In the genomic region with DNA sequence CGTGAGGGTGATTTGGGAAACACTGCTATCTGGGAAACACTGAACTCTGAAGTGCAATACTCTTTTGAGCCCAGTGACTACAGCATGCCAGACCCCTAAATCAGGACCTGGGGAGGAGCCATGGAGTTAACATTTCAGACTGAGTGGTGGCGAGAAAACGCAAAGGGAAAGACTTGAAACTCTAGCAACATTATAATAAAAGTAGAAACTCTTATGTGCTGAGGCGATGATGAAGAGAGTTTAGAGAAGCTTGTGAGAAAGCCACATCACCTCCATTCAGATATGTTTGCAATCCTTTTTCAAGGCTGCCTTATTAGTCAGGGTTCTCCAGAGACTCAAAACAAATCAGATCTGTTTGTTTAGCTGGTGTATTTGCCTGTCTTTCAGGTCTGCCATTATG, we compare ENCODE assay signal across 13 cellular contexts. TPM values are rescaled to one million over a fixed set of nuclear protein-coding genes. Genes with fewer than 3 reads are reported as not detected.
DNase-seq lines count a peak whose midpoint lies in the region; ATAC-seq and TF ChIP-seq lines count a peak whose summit lies in the region.
"Had no signal": no experiment of that assay in that cellular context is flagged by ENCODE, and none has a peak within 500 bp of the region (broad histone marks: within the 10 kb centered on the region; RNA-seq: fewer than 3 reads in every experiment).

No MANE protein-coding gene starts in this region.

- no peak overlapping the region for H2BK15ac ChIP-seq in mesenchymal stem cell (ENCODE audit: low read depth, poor library complexity, severe bottlenecking)

- H3K9me3 ChIP-seq in SK-N-SH = no peaks in the 10 kb centered on the region
- no peaks in the 10 kb centered on the region for H3K9me3 ChIP-seq in OCI-LY3 (ENCODE audit: insufficient read depth, low read length)
- no peaks in the 10 kb centered on the region for H3K9me3 ChIP-seq in mesenchymal stem cell (ENCODE audit: control insufficient read depth, low read length)
- H3K9me3 ChIP-seq: ascending aorta, sigmoid colon, tibial artery had no signal

- H3K79me2 ChIP-seq in SK-N-SH (ENCODE audit: insufficient read depth) = peaks cover 91% of the 10 kb centered on the region
- H3K79me2 ChIP-seq in OCI-LY3 (ENCODE audit: low read length) = peaks cover 99% of the 10 kb centered on the region

- H3K27ac ChIP-seq in SK-N-SH (ENCODE audit: low read depth in 2 of 2, low read length in 1 of 2) = no peak overlapping the region
- no peak overlapping the region for H3K27ac ChIP-seq in OCI-LY3 (ENCODE audit: low read length)
- no peak overlapping the region for H3K27ac ChIP-seq in mesenchymal stem cell (ENCODE audit: low read length, poor library complexity, severe bottlenecking)
- H3K27ac ChIP-seq: ascending aorta, sigmoid colon, tibial artery had no signal

- peaks cover 5 to 19% of the 10 kb centered on the region in 2 experiments; a peak in 3 of 4 replicates for H3K4me1 ChIP-seq in SK-N-SH (ENCODE audit: control insufficient read depth in 1 of 2, insufficient read depth in 2 of 2, low read depth in 1 of 2, low read length in 1 of 2)
- peaks cover 43% of the 10 kb centered on the region for H3K4me1 ChIP-seq in OCI-LY3 (ENCODE audit: low read length)
- H3K4me1 ChIP-seq in mesenchymal stem cell (ENCODE audit: control insufficient read depth, insufficient read depth, low read depth, low read length) = peaks cover 11% of the 10 kb centered on the region

- peaks cover 12% of the 10 kb centered on the region for H3K79me1 ChIP-seq in mesenchymal stem cell (replicated peaks; ENCODE audit: low read length, poor library complexity, severe bottlenecking)

- WGBS in SK-N-SH (ENCODE audit: low lambda C conversion rate) = 89% methylated on average over 4 of the region's 4 CpGs
- 95% methylated on average over 2 of the region's 4 CpGs for WGBS in mesenchymal stem cell

- no peak overlapping the region for H2AK5ac ChIP-seq in mesenchymal stem cell (ENCODE audit: low read length, severe bottlenecking)

- DNase-seq in SK-N-SH (no peak), mesenchymal stem cell (no peak), pons (ENCODE audit: low spot score) (no peak), hepatic stellate cell (ENCODE audit: low spot score) (no peak)
- DNase-seq: activated CD8-positive, alpha-beta memory T cell treated with anti-CD3 and anti-CD28 coated beads, Interleukin-2, amount 50 U/mL, for 4 hours; effector memory CD8-positive, alpha-beta T cell; NCI-H1048; sigmoid colon; T1000; tibial artery had no signal

- POLR2A ChIA-PET in SK-N-SH (lab: Yijun Ruan, JAX) = interaction anchor here (0.7 kb wide), 1 partner anchor 27 kb away, joined by 3 read pairs; no protein-coding TSS in a partner anchor

- H3F3A ChIP-seq in SK-N-SH (replicated peaks; ENCODE audit: insufficient read depth) = peaks cover 15% of the 10 kb centered on the region

- H2BK12ac ChIP-seq in mesenchymal stem cell (ENCODE audit: low read length in 2 of 2) = no peak overlapping the region

- H3K4ac ChIP-seq in mesenchymal stem cell (ENCODE audit: low read depth in 1 of 2, low read length in 2 of 2) = no peak overlapping the region

- TF ChIP-seq RAD21 in SK-N-SH (IDR thresholded peaks at IDR 0.05; ENCODE audit: low read length) = no peak

- H2AFZ ChIP-seq in SK-N-SH (ENCODE audit: low read depth) = no peak overlapping the region
- no peak overlapping the region for H2AFZ ChIP-seq in OCI-LY3 (ENCODE audit: low read depth, low read length)
- no peak overlapping the region for H2AFZ ChIP-seq in mesenchymal stem cell (ENCODE audit: low read depth, low read length)

- H3K18ac ChIP-seq in mesenchymal stem cell (ENCODE audit: low read depth in 1 of 2, low read length in 2 of 2) = no peak overlapping the region

- no peaks in the 10 kb centered on the region for H3K9me2 ChIP-seq in SK-N-SH

- H3K4me3 ChIP-seq in SK-N-SH (ENCODE audit: low read depth in 2 of 2, low read length in 1 of 2) (no peak overlapping the region), OCI-LY3 (ENCODE audit: low read length) (no peak overlapping the region), mesenchymal stem cell (ENCODE audit: insufficient read depth in 1 of 2, low read depth in 1 of 2, low read length in 2 of 2) (no peak overlapping the region)
- H3K4me3 ChIP-seq: ascending aorta, sigmoid colon, tibial artery had no signal

- CTCF ChIA-PET in SK-N-SH (lab: Yijun Ruan, JAX) = interaction anchor here (0.8 to 12.0 kb wide), 6 partner anchors 18 to 313 kb away, joined by 3 to 285 read pairs (median 4); partner anchors contain the start of gene FADS1

- H3K14ac ChIP-seq in mesenchymal stem cell (ENCODE audit: low read length in 2 of 2) = no peak overlapping the region

- TF ChIP-seq EP300 in SK-N-SH (IDR thresholded peaks at IDR 0.05; ENCODE audit: borderline replicate concordance in 1 of 2, low read depth in 1 of 2, low read length in 1 of 2) = no peak

- TF ChIP-seq CTCF in SK-N-SH (IDR thresholded peaks at IDR 0.05) = no peak
- TF ChIP-seq CTCF in OCI-LY3 (IDR thresholded peaks at IDR 0.05; ENCODE audit: low read depth, low read length) = no peak

- no peak overlapping the region for H4K8ac ChIP-seq in mesenchymal stem cell (ENCODE audit: low read length)

- no peak overlapping the region for H2BK120ac ChIP-seq in mesenchymal stem cell (ENCODE audit: low read depth, low read length)

- H3K4me2 ChIP-seq in SK-N-SH (0 out of 2 replicates have a peak overlapping the region, but pooled peaks have one; percentile 16), OCI-LY3 (ENCODE audit: low read length) (peak overlapping the region; percentile 22), mesenchymal stem cell (ENCODE audit: low read length, poor library complexity, severe bottlenecking) (no peak overlapping the region)

- H3K27me3 ChIP-seq in SK-N-SH (ENCODE audit: insufficient read depth) = no peaks in the 10 kb centered on the region
- H3K27me3 ChIP-seq in OCI-LY3 (ENCODE audit: low read depth, low read length) = no peaks in the 10 kb centered on the region
- no peaks in the 10 kb centered on the region for H3K27me3 ChIP-seq in mesenchymal stem cell (ENCODE audit: control insufficient read depth in 1 of 2, insufficient read depth in 1 of 2, low read length in 2 of 2)
- H3K27me3 ChIP-seq: ascending aorta, sigmoid colon, tibial artery had no signal

- H4K91ac ChIP-seq in mesenchymal stem cell (ENCODE audit: low read length) = no peak overlapping the region

- H3K23ac ChIP-seq in mesenchymal stem cell (ENCODE audit: low read length in 2 of 2) = no peak overlapping the region

- H3K36me3 ChIP-seq in SK-N-SH (replicated peaks in 1 of 2; ENCODE audit: control insufficient read depth in 1 of 2, insufficient read depth in 2 of 2, low read length in 1 of 2) (peaks cover 18 to 28% of the 10 kb centered on the region in 2 experiments), OCI-LY3 (replicated peaks; ENCODE audit: low read depth, low read length) (peaks cover 49% of the 10 kb centered on the region), mesenchymal stem cell (ENCODE audit: control insufficient read depth in 1 of 2, insufficient read depth in 2 of 2, low read depth in 1 of 2, low read length in 2 of 2) (peaks cover 21 to 34% of the 10 kb centered on the region in 2 experiments)

- H4K20me1 ChIP-seq in SK-N-SH (ENCODE audit: insufficient read depth) (no peaks in the 10 kb centered on the region; the same call in 1 of the 2 replicates), OCI-LY3 (ENCODE audit: insufficient read depth, low read length) (peaks cover 11% of the 10 kb centered on the region; the same call in 1 of the 2 replicates)

- H3K9ac ChIP-seq in SK-N-SH (no peak overlapping the region; the same call in 1 of the 2 replicates), OCI-LY3 (ENCODE audit: low read length) (no peak overlapping the region), mesenchymal stem cell (ENCODE audit: low read length) (peak overlapping the region; percentile 60)

- H2BK5ac ChIP-seq in mesenchymal stem cell (ENCODE audit: low read depth, low read length, poor library complexity, severe bottlenecking) = no peak overlapping the region

- no peak for ATAC-seq in SK-N-SH treated with all-trans-retinoic acid at 6 μM for 48 hours
- ATAC-seq: effector memory CD8-positive, alpha-beta T cell had no signal

TF ChIP-seq in SK-N-SH, 30 proteins besides CTCF, POLR2A, EP300 and RAD21 (continues in another document):
- TF ChIP-seq NRF1 (IDR thresholded peaks at IDR 0.05; ENCODE audit: low read depth, low read length) (no peak), SMC3 (IDR thresholded peaks at IDR 0.05; ENCODE audit: low read depth, low read length) (no peak), FOXJ3 (CRISPR knock-in tag; IDR thresholded peaks at IDR 0.05) (no peak), CHD2 (IDR thresholded peaks at IDR 0.05; ENCODE audit: low read length, partially characterized antibody) (no peak)

TF ChIP-seq in SK-N-SH treated with all-trans-retinoic acid at 6 μM for 48 hours, 23 proteins besides CTCF, POLR2A, EP300 and RAD21 (continues in another document):
- no peak for TF ChIP-seq ESRRG (CRISPR knock-in tag; IDR thresholded peaks at IDR 0.05)
- no peak for TF ChIP-seq CSDC2 (CRISPR knock-in tag; IDR thresholded peaks at IDR 0.05)
- TF ChIP-seq ISL1 (CRISPR knock-in tag; IDR thresholded peaks at IDR 0.05) = no peak
- TF ChIP-seq GLIS3 (CRISPR knock-in tag; IDR thresholded peaks at IDR 0.05) = no peak
- no peak for TF ChIP-seq ARNTL (CRISPR knock-in tag; IDR thresholded peaks at IDR 0.05; ENCODE audit: borderline replicate concordance, low read depth)

RNA-seq across cellular contexts. Expression of gene FEN1, which starts 1.9 kb away (rescaled TPM):
- polyA plus RNA-seq in SK-N-SH (2012; rRNA removed) = 35.9 and 39.5 TPM in 2 replicates
- 33.0 and 38.9 TPM in 2 replicates for polyA plus RNA-seq in SK-N-SH (2012; cell fraction: cytosol; rRNA removed)
- polyA plus RNA-seq in SK-N-SH (2012; cell fraction: nucleus; rRNA removed) = 16.8 and 18.5 TPM in 2 replicates
- polyA plus RNA-seq in mesenchymal stem cell (2013, experiment 1 of 2) = 10.6 TPM
- polyA plus RNA-seq in mesenchymal stem cell (2013, experiment 2 of 2) = 10.7 TPM

RNA-seq across cellular contexts. Expression of gene TMEM258, which starts 2.2 kb away (rescaled TPM):
- 454 and 617 TPM in 2 replicates for polyA plus RNA-seq in SK-N-SH (2012; rRNA removed)
- 466 and 537 TPM in 2 replicates for polyA plus RNA-seq in SK-N-SH (2012; cell fraction: cytosol; rRNA removed)
- polyA plus RNA-seq in SK-N-SH (2012; cell fraction: nucleus; rRNA removed) = 90.9 and 135 TPM in 2 replicates
- polyA plus RNA-seq in mesenchymal stem cell (2013, experiment 1 of 2) = 175 TPM
- polyA plus RNA-seq in mesenchymal stem cell (2013, experiment 2 of 2) = 180 TPM

RNA-seq across cellular contexts. Expression of gene FADS1, which starts 22.2 kb away (rescaled TPM):
- 20.6 and 26.4 TPM in 2 replicates for polyA plus RNA-seq in SK-N-SH (2012; rRNA removed)
- 13.8 and 18.5 TPM in 2 replicates for polyA plus RNA-seq in SK-N-SH (2012; cell fraction: cytosol; rRNA removed)
- polyA plus RNA-seq in SK-N-SH (2012; cell fraction: nucleus; rRNA removed) = 17.8 and 27.8 TPM in 2 replicates
- polyA plus RNA-seq in mesenchymal stem cell (2013, experiment 1 of 2) = 262 TPM
- polyA plus RNA-seq in mesenchymal stem cell (2013, experiment 2 of 2) = 260 TPM

RNA-seq across cellular contexts. Expression of gene FADS2, which starts 33.5 kb away (rescaled TPM):
- 67.8 and 77.1 TPM in 2 replicates for polyA plus RNA-seq in SK-N-SH (2012; rRNA removed)
- polyA plus RNA-seq in SK-N-SH (2012; cell fraction: cytosol; rRNA removed) = 35.0 and 46.7 TPM in 2 replicates
- polyA plus RNA-seq in SK-N-SH (2012; cell fraction: nucleus; rRNA removed) = 81.1 and 91.8 TPM in 2 replicates
- 1,185 TPM for polyA plus RNA-seq in mesenchymal stem cell (2013, experiment 1 of 2)
- 1,187 TPM for polyA plus RNA-seq in mesenchymal stem cell (2013, experiment 2 of 2)

RNA-seq across cellular contexts. Expression of gene MYRF, which starts 42.1 kb away (rescaled TPM):
- polyA plus RNA-seq in SK-N-SH (2012; rRNA removed) = 1.8 and 2.8 TPM in 2 replicates
- 0.97 and 1.4 TPM in 2 replicates for polyA plus RNA-seq in SK-N-SH (2012; cell fraction: cytosol; rRNA removed)
- polyA plus RNA-seq in SK-N-SH (2012; cell fraction: nucleus; rRNA removed) = 8.2 and 10.0 TPM in 2 replicates
- polyA plus RNA-seq in mesenchymal stem cell (2013, experiment 1 of 2) = 21.9 TPM
- polyA plus RNA-seq in mesenchymal stem cell (2013, experiment 2 of 2) = 19.4 TPM
